Comparison of ENCODE assay signal across 15 cellular contexts in genomic region chr4:6502747-6503465, GRCh38. TPM values are rescaled to one million over a fixed set of nuclear protein-coding genes. Genes with fewer than 3 reads are reported as not detected.
DNase-seq lines count a peak whose midpoint lies in the region; ATAC-seq and TF ChIP-seq lines count a peak whose summit lies in the region.
"Had no signal": no experiment of that assay in that cellular context is flagged by ENCODE, and none has a peak within 500 bp of the region (broad histone marks: within the 10 kb centered on the region; RNA-seq: fewer than 3 reads in every experiment).

No MANE protein-coding gene starts in this region.

- no peak overlapping the region for H3K4me3 Mint-ChIP-seq in activated CD4-positive, alpha-beta T cell treated with anti-CD3 and anti-CD28 coated beads, Interleukin-2, amount 10 ng/mL, durations not matched to agents 7 days and 5 days
- H3K4me3 Mint-ChIP-seq in osteocyte (ENCODE audit: unreplicated experiment) = no peak overlapping the region
- H3K4me3 Mint-ChIP-seq: CD8-positive, alpha-beta memory T cell; HFFc6; IgD-negative memory B cell had no signal

- no peaks in the 10 kb centered on the region for H3K27me3 Mint-ChIP-seq in activated CD4-positive, alpha-beta T cell treated with anti-CD3 and anti-CD28 coated beads, Interleukin-2, amount 10 ng/mL, durations not matched to agents 7 days and 5 days
- peaks cover 3% of the 10 kb centered on the region for H3K27me3 Mint-ChIP-seq in osteocyte (ENCODE audit: unreplicated experiment)

- H3K27ac Mint-ChIP-seq in activated CD4-positive, alpha-beta T cell treated with anti-CD3 and anti-CD28 coated beads, Interleukin-2, amount 10 ng/mL, durations not matched to agents 7 days and 5 days = no peak overlapping the region
- no peak overlapping the region for H3K27ac Mint-ChIP-seq in osteocyte (ENCODE audit: unreplicated experiment)
- H3K27ac Mint-ChIP-seq: CD8-positive, alpha-beta memory T cell; HFFc6 had no signal

- no peak for ATAC-seq in GM18907 (IDR thresholded peaks at IDR 0.05; ENCODE audit: unreplicated experiment)

- TF ChIP-seq CTCF in coronary artery (IDR thresholded peaks at IDR 0.05) = no peak
- TF ChIP-seq CTCF in osteocyte (IDR thresholded peaks at IDR 0.05) = no peak

- H3K27ac ChIP-seq in coronary artery = no peak overlapping the region
- H3K27ac ChIP-seq: BLaER1 had no signal

- CTCF ChIA-PET in activated CD4-positive, alpha-beta T cell treated with anti-CD3 and anti-CD28 coated beads, Interleukin-2, amount 10 ng/mL, durations not matched to agents 7 days and 5 days (lab: Charles Lee) = no interaction called here

- no peaks in the 10 kb centered on the region for H3K4me1 Mint-ChIP-seq in activated CD4-positive, alpha-beta T cell treated with anti-CD3 and anti-CD28 coated beads, Interleukin-2, amount 10 ng/mL, durations not matched to agents 7 days and 5 days
- H3K4me1 Mint-ChIP-seq in osteocyte (ENCODE audit: unreplicated experiment) = no peaks in the 10 kb centered on the region
- H3K4me1 Mint-ChIP-seq: CD8-positive, alpha-beta memory T cell; IgD-negative memory B cell had no signal

- DNase-seq in activated CD4-positive, alpha-beta T cell treated with anti-CD3 and anti-CD28 coated beads, Interleukin-2, amount 10 ng/mL, durations not matched to agents 7 days and 5 days = peak; percentile 1
- no peak for DNase-seq in activated CD4-positive, alpha-beta T cell treated with anti-CD3 and anti-CD28 coated beads, Interleukin-2, amount 50 U/mL, for 1 hour
- DNase-seq in coronary artery (ENCODE audit: low spot score) (peak; percentile 47), osteocyte (ENCODE audit: extremely low spot score, unreplicated experiment) (peak; percentile 70), DMS153 (lab: John Stamatoyannopoulos, UW) (no peak), SIG-M5 (lab: John Stamatoyannopoulos, UW) (no peak)
- DNase-seq: 8988T; AML-193; CD8-positive, alpha-beta memory T cell; HCEC 1CT; HFFc6 had no signal

- POLR2A ChIA-PET in activated CD4-positive, alpha-beta T cell treated with anti-CD3 and anti-CD28 coated beads, Interleukin-2, amount 10 ng/mL, durations not matched to agents 7 days and 5 days (lab: Charles Lee) = no interaction called here

- no peak overlapping the region for H3K4me3 ChIP-seq in coronary artery
- H3K4me3 ChIP-seq: BLaER1, GM12878 had no signal

- H3K36me3 Mint-ChIP-seq in activated CD4-positive, alpha-beta T cell treated with anti-CD3 and anti-CD28 coated beads, Interleukin-2, amount 10 ng/mL, durations not matched to agents 7 days and 5 days (ENCODE audit: low read depth) = no peaks in the 10 kb centered on the region
- no peaks in the 10 kb centered on the region for H3K36me3 Mint-ChIP-seq in osteocyte (ENCODE audit: unreplicated experiment)
- H3K36me3 Mint-ChIP-seq: IgD-negative memory B cell had no signal

- H3K9me3 Mint-ChIP-seq in activated CD4-positive, alpha-beta T cell treated with anti-CD3 and anti-CD28 coated beads, Interleukin-2, amount 10 ng/mL, durations not matched to agents 7 days and 5 days = peaks cover 22% of the 10 kb centered on the region
- peaks cover 39% of the 10 kb centered on the region for H3K9me3 Mint-ChIP-seq in osteocyte (ENCODE audit: unreplicated experiment)

RNA-seq across cellular contexts. Expression of gene PPP2R2C, which starts 30.5 kb away (rescaled TPM):
- not detected for total RNA-seq in activated CD4-positive, alpha-beta T cell treated with anti-CD3 and anti-CD28 coated beads, Interleukin-2, amount 10 ng/mL, durations not matched to agents 7 days and 5 days
- total RNA-seq in osteocyte = not detected in 2 replicates
- total RNA-seq: CD8-positive, alpha-beta memory T cell had no signal

Comparison
In these comparisons a context has a peak if more than half of its experiments do, and no peak if none do; other contexts are left out.
1. DNase-seq: peak in activated CD4-positive, alpha-beta T cell treated with anti-CD3 and anti-CD28 coated beads, Interleukin-2, amount 10 ng/mL, durations not matched to agents 7 days and 5 days (single experiment), coronary artery (single experiment) and osteocyte (single experiment); none in activated CD4-positive, alpha-beta T cell treated with anti-CD3 and anti-CD28 coated beads, Interleukin-2, amount 50 U/mL, for 1 hour (single experiment), DMS153 (single experiment) and SIG-M5 (single experiment).